ENCODE assay signal across 25 cellular contexts in genomic region chr2:39704540-39704939, GRCh38.
"Had no signal": no experiment of that assay in that cellular context is flagged by ENCODE, and none has a peak within 500 bp of the region (broad histone marks: within the 10 kb centered on the region; RNA-seq: fewer than 3 reads in every experiment).

No MANE protein-coding gene starts in this region.

- H3K4me1 ChIP-seq: left lung, lower lobe of right lung, pancreas, prostate gland, sigmoid colon, spleen, suprapubic skin, tibial artery, upper lobe of right lung had no signal

- ATAC-seq: left colon; left lung; naive thymus-derived CD8-positive, alpha-beta T cell; pancreas; right cardiac atrium; stimulated activated effector memory CD8-positive, alpha-beta T cell treated with anti-CD3 and anti-CD28 coated beads, Interleukin-12 subunit alpha, Interleukin-12 subunit beta, amount 100 ng/mL, for 72 hours; upper lobe of right lung had no signal

- H3K27ac ChIP-seq: left lung, lower lobe of right lung, pancreas, prostate gland, sigmoid colon, spleen, suprapubic skin, thoracic aorta, tibial artery, upper lobe of right lung had no signal

- H3K9me3 ChIP-seq: pancreas, prostate gland had no signal

- H3K27me3 ChIP-seq: left lung, pancreas, sigmoid colon, spleen, tibial artery, upper lobe of right lung had no signal

- DNase-seq: immature natural killer cell; kidney; left colon; left lung; lower lobe of right lung; mammary epithelial cell; mesenchymal stem cell; naive thymus-derived CD8-positive, alpha-beta T cell; nucleus accumbens; pancreas; posterior cingulate gyrus; retina; right cardiac atrium; sigmoid colon; small intestine; spleen; stimulated activated CD4-positive, alpha-beta T cell treated with anti-CD3 and anti-CD28 coated beads, Interleukin-4, amount 100 ng/mL, for 24 hours; stimulated activated naive CD4-positive, alpha-beta T cell; tibial artery; trophoblast cell; upper lobe of right lung had no signal

- H3K36me3 ChIP-seq: left lung, lower lobe of right lung, pancreas, prostate gland, sigmoid colon, spleen, suprapubic skin, thoracic aorta, tibial artery, upper lobe of right lung had no signal

- H3K4me3 ChIP-seq: left lung, lower lobe of right lung, pancreas, prostate gland, sigmoid colon, spleen, suprapubic skin, thoracic aorta, tibial artery, upper lobe of right lung had no signal
